12 cellular contexts compared by ENCODE assay signal in genomic region chr6:35092362-35093117, GRCh38. TPM values are rescaled to one million over a fixed set of nuclear protein-coding genes. Genes with fewer than 3 reads are reported as not detected.
DNase-seq lines count a peak whose midpoint lies in the region; ATAC-seq and TF ChIP-seq lines count a peak whose summit lies in the region.
"Had no signal": no experiment of that assay in that cellular context is flagged by ENCODE, and none has a peak within 500 bp of the region (broad histone marks: within the 10 kb centered on the region; RNA-seq: fewer than 3 reads in every experiment).

No MANE protein-coding gene starts in this region.

- no peaks in the 10 kb centered on the region for H3K9me3 Mint-ChIP-seq in CD8-positive, alpha-beta T cell
- no peaks in the 10 kb centered on the region for H3K9me3 Mint-ChIP-seq in GM23338
- H3K9me3 Mint-ChIP-seq: CD4-positive, CD25-positive, alpha-beta regulatory T cell had no signal

- H3K27ac Mint-ChIP-seq in CD8-positive, alpha-beta T cell: no peak overlapping the region
- H3K27ac Mint-ChIP-seq in GM23338: no peak overlapping the region

- no peaks in the 10 kb centered on the region for H3K27me3 Mint-ChIP-seq in CD8-positive, alpha-beta T cell (ENCODE audit: low read depth)
- H3K27me3 Mint-ChIP-seq in GM23338 (ENCODE audit: insufficient read depth, low read depth, poor library complexity): no peaks in the 10 kb centered on the region

- H3K4me2 ChIP-seq in GM23338: no peak overlapping the region

- no peak overlapping the region for H3K4me3 ChIP-seq in CD8-positive, alpha-beta T cell (ENCODE audit: low read depth, low read length)
- H3K4me3 ChIP-seq in GM23338: no peak overlapping the region

- H3K9me3 ChIP-seq in CD8-positive, alpha-beta T cell (ENCODE audit: low read length): no peaks in the 10 kb centered on the region

- no peaks in the 10 kb centered on the region for H3K36me3 ChIP-seq in CD8-positive, alpha-beta T cell (ENCODE audit: insufficient read depth, low read length)
- H3K36me3 ChIP-seq in GM23338 (ENCODE audit: insufficient read depth): no peaks in the 10 kb centered on the region

- H4K20me1 ChIP-seq in GM23338 (replicated peaks; ENCODE audit: insufficient read depth): no peaks in the 10 kb centered on the region

- no peak overlapping the region for H3K4me3 Mint-ChIP-seq in CD8-positive, alpha-beta T cell
- no peak overlapping the region for H3K4me3 Mint-ChIP-seq in GM23338
- H3K4me3 Mint-ChIP-seq: CD4-positive, CD25-positive, alpha-beta regulatory T cell had no signal

- peak; percentile 44 for DNase-seq in AG09319 (ENCODE audit: extremely low read depth, low read depth)
- peak; percentile 92 for DNase-seq in RPMI7951 (ENCODE audit: low read depth)
- DNase-seq in fibroblast of peridontal ligament (ENCODE audit: extremely low read depth): peak; percentile 65
- no peak for DNase-seq in omental fat pad (ENCODE audit: low spot score)
- DNase-seq in CD8-positive, alpha-beta T cell: no peak
- no peak for DNase-seq in superior temporal gyrus (ENCODE audit: extremely low spot score)
- DNase-seq in GM23338 (ENCODE audit: low spot score): no peak
- DNase-seq in D341Med (ENCODE audit: low spot score): no peak
- DNase-seq: activated effector memory CD4-positive, alpha-beta T cell treated with Interleukin-2 at 50 U/mL for 16 hours; CD4-positive, CD25-positive, alpha-beta regulatory T cell; NCI-H526 treated with DMSO at 0.1 percent for 48 hours; nucleus accumbens had no signal

- H3K4me1 Mint-ChIP-seq in CD8-positive, alpha-beta T cell (ENCODE audit: low read depth): no peaks in the 10 kb centered on the region
- peaks cover 52% of the 10 kb centered on the region for H3K4me1 Mint-ChIP-seq in GM23338

- intact Hi-C loops in CD8-positive, alpha-beta T cell (cut with DNase I, micrococcal nuclease): no loop called here

- CTCF ChIA-PET in CD8-positive, alpha-beta T cell (lab: Charles Lee): interaction anchor here (0.7 to 1.4 kb wide), 2 partner anchors 105 to 175 kb away, joined by 3 read pairs; no protein-coding TSS in a partner anchor

- POLR2A ChIA-PET in CD8-positive, alpha-beta T cell (lab: Charles Lee): no interaction called here

- H3K9me2 ChIP-seq in GM23338 (ENCODE audit: insufficient read depth): no peaks in the 10 kb centered on the region; the same call in 1 of the 2 replicates

- no peak overlapping the region for H3K27ac ChIP-seq in CD8-positive, alpha-beta T cell (ENCODE audit: low read depth, low read length)
- H3K27ac ChIP-seq in GM23338 (ENCODE audit: low read depth): no peak overlapping the region

- no peaks in the 10 kb centered on the region for H3K79me2 ChIP-seq in GM23338 (replicated peaks; ENCODE audit: insufficient read depth)

- H3K36me3 Mint-ChIP-seq in CD8-positive, alpha-beta T cell: peaks cover 25% of the 10 kb centered on the region
- peaks cover 6% of the 10 kb centered on the region; the same call in 1 of the 3 replicates for H3K36me3 Mint-ChIP-seq in GM23338 (ENCODE audit: low read depth)

- TF ChIP-seq CTCF in AG09319 (IDR thresholded peaks at IDR 0.05; ENCODE audit: low read depth, low read length) (no peak; the same call in 1 of the 2 replicates), omental fat pad (IDR thresholded peaks at IDR 0.05) (no peak), GM23338 (conservative IDR thresholded peaks at IDR 0.05; ENCODE audit: low read depth in 2 of 2) (no peak)
- no peak for TF ChIP-seq CTCF in CD8-positive, alpha-beta T cell (IDR thresholded peaks at IDR 0.05)

- H3F3A ChIP-seq in GM23338 (replicated peaks; ENCODE audit: low read depth): no peaks in the 10 kb centered on the region; the same call in 1 of the 2 replicates

- H3K27me3 ChIP-seq in CD8-positive, alpha-beta T cell (ENCODE audit: insufficient read depth, low read length): no peaks in the 10 kb centered on the region
- H3K27me3 ChIP-seq in GM23338 (ENCODE audit: insufficient read depth): no peaks in the 10 kb centered on the region

- ATAC-seq in omental fat pad (ENCODE audit: low FRiP score) (peak; percentile 51), GM23338 (no peak)
- ATAC-seq in CD8-positive, alpha-beta T cell: no peak

- H3K4me1 ChIP-seq in CD8-positive, alpha-beta T cell (ENCODE audit: insufficient read depth, low read length): no peaks in the 10 kb centered on the region
- H3K4me1 ChIP-seq in GM23338 (ENCODE audit: insufficient read depth): peaks cover 14% of the 10 kb centered on the region

- H2AFZ ChIP-seq in GM23338: no peak overlapping the region

TF ChIP-seq in GM23338, 12 proteins besides CTCF, POLR2A, EP300 and RAD21 (continues in another document):
- TF ChIP-seq ZNF462 (CRISPR knock-in tag; IDR thresholded peaks at IDR 0.05): no peak
- no peak for TF ChIP-seq JUNB (IDR thresholded peaks at IDR 0.05; ENCODE audit: unreplicated experiment)
- TF ChIP-seq POLR2AphosphoS5 (IDR thresholded peaks at IDR 0.05; ENCODE audit: low read depth): no peak
- TF ChIP-seq EZH2 (IDR thresholded peaks at IDR 0.05; ENCODE audit: low read depth, unreplicated experiment): no peak

RNA-seq across cellular contexts. Expression of gene TCP11, which starts 48.6 kb away (rescaled TPM):
- total RNA-seq in RPMI7951 (2014; rRNA removed; shearing (Covaris generic)): 0.49 TPM in 1 of 2 replicates, not detected in the other
- not detected for total RNA-seq in omental fat pad
- not detected for total RNA-seq in CD8-positive, alpha-beta T cell
- total RNA-seq in GM23338 (2014; rRNA removed; shearing (Covaris generic)): 0.62 TPM in 1 of 2 replicates, not detected in the other
- polyA plus RNA-seq in GM23338 (2016; fragmentation: Nextera tagmentation; extraction: Ambion mirVana): 0.21 TPM in 1 of 2 replicates, not detected in the other
- total RNA-seq: CD4-positive, CD25-positive, alpha-beta regulatory T cell had no signal
- polyA plus RNA-seq: CD4-positive, CD25-positive, alpha-beta regulatory T cell had no signal

Comparison
In these comparisons a context has a peak if more than half of its experiments do, and no peak if none do; other contexts are left out.
1. DNase-seq: peak in AG09319 (single experiment), RPMI7951 (single experiment) and fibroblast of peridontal ligament (single experiment); none in omental fat pad (single experiment), CD8-positive, alpha-beta T cell (0 of 7), superior temporal gyrus (single experiment), GM23338 (single experiment) and D341Med (single experiment).